ENCODE assay signal across 16 cellular contexts in the genomic region with DNA sequence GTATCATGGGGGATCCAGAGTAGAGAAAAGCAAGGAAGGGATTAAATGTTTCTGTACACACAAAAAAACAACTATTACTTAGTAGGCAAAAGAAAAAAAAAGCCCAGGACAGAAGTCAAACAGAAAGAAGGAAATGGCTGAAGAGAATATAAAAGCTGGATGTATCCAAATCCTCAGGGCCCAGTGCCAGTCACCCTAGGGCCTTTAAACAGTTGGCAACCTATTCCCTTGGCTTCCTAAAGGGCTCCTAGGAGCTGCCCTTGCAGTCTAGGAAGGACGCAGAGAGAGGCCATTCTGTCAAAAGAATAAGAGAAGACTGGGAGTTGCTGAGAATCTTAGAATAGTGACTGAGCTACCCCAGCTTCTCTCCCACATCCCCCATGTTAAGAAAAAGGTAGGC. TPM values are rescaled to one million over a fixed set of nuclear protein-coding genes. Genes with fewer than 3 reads are reported as not detected.
DNase-seq lines count a peak whose midpoint lies in the region; ATAC-seq and TF ChIP-seq lines count a peak whose summit lies in the region.
"Had no signal": no experiment of that assay in that cellular context is flagged by ENCODE, and none has a peak within 500 bp of the region (broad histone marks: within the 10 kb centered on the region; RNA-seq: fewer than 3 reads in every experiment).

No MANE protein-coding gene starts in this region.

- POLR2A ChIA-PET in activated CD4-positive, alpha-beta memory T cell treated with anti-CD3 and anti-CD28 coated beads, Interleukin-2, amount 10 ng/mL, durations not matched to agents 7 days and 5 days (lab: Charles Lee): interaction anchor here (3.3 kb wide), 1 partner anchor 9 kb away, joined by 16 read pairs; no protein-coding TSS in a partner anchor
- POLR2A ChIA-PET in activated CD4-positive, alpha-beta memory T cell treated with anti-CD3 and anti-CD28 coated beads for 36 hours (lab: Charles Lee): interaction anchor here (0.7 kb wide), 1 partner anchor 9 kb away, joined by 3 read pairs; no protein-coding TSS in a partner anchor
- POLR2A ChIA-PET in activated CD8-positive, alpha-beta T cell treated with anti-CD3 and anti-CD28 coated beads for 36 hours (lab: Charles Lee): interaction anchor here (1.2 kb wide), 1 partner anchor 8 kb away, joined by 4 read pairs; no protein-coding TSS in a partner anchor

- no peaks in the 10 kb centered on the region for H3K9me3 ChIP-seq in spleen
- H3K9me3 ChIP-seq: body of pancreas, HAP-1, neutrophil had no signal

- TF ChIP-seq CTCF in activated CD8-positive, alpha-beta T cell treated with anti-CD3 and anti-CD28 coated beads for 36 hours (IDR thresholded peaks at IDR 0.05): no peak
- no peak for TF ChIP-seq CTCF in spleen (IDR thresholded peaks at IDR 0.05 in 8 of 11, conservative IDR thresholded peaks at IDR 0.05 in 3 of 11)

- CTCF ChIA-PET in activated CD4-positive, alpha-beta memory T cell treated with anti-CD3 and anti-CD28 coated beads, Interleukin-2, amount 10 ng/mL, durations not matched to agents 7 days and 5 days (lab: Charles Lee): no interaction called here
- CTCF ChIA-PET in activated CD4-positive, alpha-beta memory T cell treated with anti-CD3 and anti-CD28 coated beads for 36 hours (lab: Charles Lee): no interaction called here
- CTCF ChIA-PET in activated CD8-positive, alpha-beta T cell treated with anti-CD3 and anti-CD28 coated beads for 36 hours (lab: Charles Lee): no interaction called here

- peaks cover 70% of the 10 kb centered on the region for H3K36me3 Mint-ChIP-seq in activated CD4-positive, alpha-beta memory T cell treated with anti-CD3 and anti-CD28 coated beads, Interleukin-2, amount 10 ng/mL, durations not matched to agents 7 days and 5 days (ENCODE audit: low read depth)
- H3K36me3 Mint-ChIP-seq in activated CD4-positive, alpha-beta memory T cell treated with anti-CD3 and anti-CD28 coated beads for 36 hours: peaks cover 27% of the 10 kb centered on the region
- H3K36me3 Mint-ChIP-seq in activated CD8-positive, alpha-beta T cell treated with anti-CD3 and anti-CD28 coated beads for 36 hours (ENCODE audit: low read depth): peaks cover 32% of the 10 kb centered on the region
- peaks cover 15 to 41% (median 23%) of the 10 kb centered on the region in 3 donors for H3K36me3 Mint-ChIP-seq in immature natural killer cell

- no peak overlapping the region for H3K4me3 ChIP-seq in spleen
- H3K4me3 ChIP-seq: body of pancreas, HAP-1 had no signal

- H3K4me3 Mint-ChIP-seq in activated CD4-positive, alpha-beta memory T cell treated with anti-CD3 and anti-CD28 coated beads, Interleukin-2, amount 10 ng/mL, durations not matched to agents 7 days and 5 days: no peak overlapping the region
- H3K4me3 Mint-ChIP-seq in activated CD4-positive, alpha-beta memory T cell treated with anti-CD3 and anti-CD28 coated beads for 36 hours: no peak overlapping the region
- H3K4me3 Mint-ChIP-seq in activated CD8-positive, alpha-beta T cell treated with anti-CD3 and anti-CD28 coated beads for 36 hours: no peak overlapping the region
- no peak overlapping the region for H3K4me3 Mint-ChIP-seq in immature natural killer cell

- peaks cover 5 to 77% (median 64%) of the 10 kb centered on the region in 6 donors for H3K36me3 ChIP-seq in spleen

- H3K27ac ChIP-seq in spleen: peak overlapping the region in 5 of 8 donors; percentile 6 to 54 (median 27)
- H3K27ac ChIP-seq: neutrophil had no signal

- peaks cover 19 to 66% (median 41%) of the 10 kb centered on the region in 6 donors for H3K4me1 ChIP-seq in spleen

- H3K27me3 ChIP-seq in spleen (replicated peaks in 1 of 7): no peaks in the 10 kb centered on the region
- H3K27me3 ChIP-seq: body of pancreas, neutrophil had no signal

- intact Hi-C loops in activated CD4-positive, alpha-beta memory T cell treated with anti-CD3 and anti-CD28 coated beads for 36 hours (cut with micrococcal nuclease): no loop called here
- intact Hi-C loops in activated CD8-positive, alpha-beta T cell treated with anti-CD3 and anti-CD28 coated beads for 36 hours (cut with micrococcal nuclease): no loop called here
- intact Hi-C loops in spleen (cut with DNase I; ENCODE audit: low total_unique reads): no loop called here

- no peaks in the 10 kb centered on the region for H3K9me3 Mint-ChIP-seq in activated CD4-positive, alpha-beta memory T cell treated with anti-CD3 and anti-CD28 coated beads, Interleukin-2, amount 10 ng/mL, durations not matched to agents 7 days and 5 days
- H3K9me3 Mint-ChIP-seq in activated CD4-positive, alpha-beta memory T cell treated with anti-CD3 and anti-CD28 coated beads for 36 hours: no peaks in the 10 kb centered on the region
- no peaks in the 10 kb centered on the region for H3K9me3 Mint-ChIP-seq in activated CD8-positive, alpha-beta T cell treated with anti-CD3 and anti-CD28 coated beads for 36 hours
- H3K9me3 Mint-ChIP-seq in immature natural killer cell: no peaks in the 10 kb centered on the region
- H3K9me3 Mint-ChIP-seq: CD8-positive, alpha-beta memory T cell had no signal

- ATAC-seq in activated CD8-positive, alpha-beta T cell treated with anti-CD3 and anti-CD28 coated beads for 36 hours: no peak
- ATAC-seq: body of pancreas had no signal

- no peak for TF ChIP-seq POLR2A in spleen (IDR thresholded peaks at IDR 0.05)

- no peak for DNase-seq in activated CD4-positive, alpha-beta memory T cell treated with anti-CD3 and anti-CD28 coated beads, Interleukin-2, amount 10 ng/mL, durations not matched to agents 7 days and 5 days
- no peak for DNase-seq in activated CD4-positive, alpha-beta memory T cell treated with anti-CD3 and anti-CD28 coated beads for 36 hours
- DNase-seq in activated CD8-positive, alpha-beta T cell treated with anti-CD3 and anti-CD28 coated beads for 36 hours: no peak
- DNase-seq in immature natural killer cell (no peak), spleen (peak; percentile 1), NCI-H2227 (lab: John Stamatoyannopoulos, UW; ENCODE audit: unreplicated experiment) (no peak), cerebellum (ENCODE audit: low spot score) (no peak), midbrain (lab: John Stamatoyannopoulos, UW) (no peak)
- DNase-seq: activated CD4-positive, alpha-beta T cell treated with anti-CD3 and anti-CD28 coated beads for 4 hours; CD8-positive, alpha-beta memory T cell; effector CD4-positive, alpha-beta T cell; stimulated activated CD4-positive, alpha-beta T cell treated with anti-CD3 and anti-CD28 coated beads, Interleukin-12 subunit alpha, Interleukin-12 subunit beta, amount 100 ng/mL, for 4 hours; T-helper 9 cell had no signal

- H3K27ac Mint-ChIP-seq in activated CD4-positive, alpha-beta memory T cell treated with anti-CD3 and anti-CD28 coated beads, Interleukin-2, amount 10 ng/mL, durations not matched to agents 7 days and 5 days: peak overlapping the region; percentile 29
- no peak overlapping the region for H3K27ac Mint-ChIP-seq in activated CD4-positive, alpha-beta memory T cell treated with anti-CD3 and anti-CD28 coated beads for 36 hours
- peak overlapping the region; percentile 51 for H3K27ac Mint-ChIP-seq in activated CD8-positive, alpha-beta T cell treated with anti-CD3 and anti-CD28 coated beads for 36 hours
- H3K27ac Mint-ChIP-seq in immature natural killer cell: peak overlapping the region in 4 of 6 donors; percentile 8 to 64 (median 34)

- H3K4me1 Mint-ChIP-seq in activated CD4-positive, alpha-beta memory T cell treated with anti-CD3 and anti-CD28 coated beads, Interleukin-2, amount 10 ng/mL, durations not matched to agents 7 days and 5 days: peaks cover 51% of the 10 kb centered on the region
- H3K4me1 Mint-ChIP-seq in activated CD4-positive, alpha-beta memory T cell treated with anti-CD3 and anti-CD28 coated beads for 36 hours (ENCODE audit: low read depth): peaks cover 35% of the 10 kb centered on the region
- peaks cover 34% of the 10 kb centered on the region for H3K4me1 Mint-ChIP-seq in activated CD8-positive, alpha-beta T cell treated with anti-CD3 and anti-CD28 coated beads for 36 hours (ENCODE audit: low read depth)
- H3K4me1 Mint-ChIP-seq in immature natural killer cell: peaks cover 40 to 51% of the 10 kb centered on the region in 2 donors

- 54 to 100% (median 87%) methylated on average over 1 of the region's 1 CpG for WGBS in spleen, 5 donors

- no peaks in the 10 kb centered on the region for H3K27me3 Mint-ChIP-seq in activated CD4-positive, alpha-beta memory T cell treated with anti-CD3 and anti-CD28 coated beads, Interleukin-2, amount 10 ng/mL, durations not matched to agents 7 days and 5 days
- no peaks in the 10 kb centered on the region for H3K27me3 Mint-ChIP-seq in activated CD4-positive, alpha-beta memory T cell treated with anti-CD3 and anti-CD28 coated beads for 36 hours
- H3K27me3 Mint-ChIP-seq in activated CD8-positive, alpha-beta T cell treated with anti-CD3 and anti-CD28 coated beads for 36 hours: no peaks in the 10 kb centered on the region
- peaks cover 0 to 1% (median 0%) of the 10 kb centered on the region in 3 donors for H3K27me3 Mint-ChIP-seq in immature natural killer cell (ENCODE audit: low read depth in 3 of 3)

RNA-seq across cellular contexts. Expression of a gene that starts 5.0 kb away (rescaled TPM):
- 10 to 100 TPM; 55.0 to 56.7 TPM for total RNA-seq in activated CD4-positive, alpha-beta memory T cell treated with anti-CD3 and anti-CD28 coated beads, Interleukin-2, amount 10 ng/mL, durations not matched to agents 7 days and 5 days
- total RNA-seq in activated CD4-positive, alpha-beta memory T cell treated with anti-CD3 and anti-CD28 coated beads for 36 hours: 10 to 100 TPM; 46.3 to 50.9 TPM
- 10 to 100 TPM; 39.9 to 40.8 TPM for total RNA-seq in activated CD8-positive, alpha-beta T cell treated with anti-CD3 and anti-CD28 coated beads for 36 hours
- polyA plus RNA-seq in immature natural killer cell (10 to 100 TPM; 38.7 to 68.0 (median 49.6) TPM), spleen (10 to 100 TPM; 21.0 to 41.3 (median 31.8) TPM)
- total RNA-seq in spleen (10 to 100 TPM; 29.2 to 52.8 (median 35.6) TPM), cerebellum (16.8 TPM)

RNA-seq across cellular contexts. Expression of a gene that starts 6.1 kb away (rescaled TPM):
- total RNA-seq in activated CD4-positive, alpha-beta memory T cell treated with anti-CD3 and anti-CD28 coated beads, Interleukin-2, amount 10 ng/mL, durations not matched to agents 7 days and 5 days: 10 to 100 TPM; 32.9 to 33.2 TPM
- 10 to 100 TPM; 27.0 to 30.7 TPM for total RNA-seq in activated CD4-positive, alpha-beta memory T cell treated with anti-CD3 and anti-CD28 coated beads for 36 hours
- total RNA-seq in activated CD8-positive, alpha-beta T cell treated with anti-CD3 and anti-CD28 coated beads for 36 hours: 10 to 100 TPM; 24.4 to 24.9 TPM
- 10 to 100 TPM; 18.2 to 30.1 (median 21.9) TPM for polyA plus RNA-seq in immature natural killer cell
- 10 to 100 TPM; 25.5 to 41.3 (median 35.6) TPM for total RNA-seq in spleen
- polyA plus RNA-seq in spleen: 10 to 100 TPM; 33.5 to 74.7 (median 44.5) TPM
- 25.5 TPM for total RNA-seq in cerebellum

RNA-seq across cellular contexts. Expression of a gene that starts 13.0 kb away (rescaled TPM):
- 10 to 100 TPM; 32.5 to 34.8 TPM for total RNA-seq in activated CD4-positive, alpha-beta memory T cell treated with anti-CD3 and anti-CD28 coated beads, Interleukin-2, amount 10 ng/mL, durations not matched to agents 7 days and 5 days
- total RNA-seq in activated CD4-positive, alpha-beta memory T cell treated with anti-CD3 and anti-CD28 coated beads for 36 hours: 10 to 100 TPM; 25.4 to 28.6 TPM
- 10 to 100 TPM; 24.4 to 26.7 TPM for total RNA-seq in activated CD8-positive, alpha-beta T cell treated with anti-CD3 and anti-CD28 coated beads for 36 hours
- 10 to 100 TPM in 2 of 3 donors, 1 to 10 TPM in 1; 9.0 to 25.5 (median 14.7) TPM for polyA plus RNA-seq in immature natural killer cell
- 10 to 100 TPM; 25.3 to 33.0 (median 29.4) TPM for total RNA-seq in spleen
- polyA plus RNA-seq in spleen: 10 to 100 TPM; 17.9 to 26.1 (median 24.4) TPM
- total RNA-seq in cerebellum: 15.5 TPM

RNA-seq across cellular contexts. Expression of a gene that starts 18.6 kb away (rescaled TPM):
- 100 to 1,000 TPM; 103 to 113 TPM for total RNA-seq in activated CD4-positive, alpha-beta memory T cell treated with anti-CD3 and anti-CD28 coated beads, Interleukin-2, amount 10 ng/mL, durations not matched to agents 7 days and 5 days
- 10 to 100 TPM; 87.7 to 91.0 TPM for total RNA-seq in activated CD4-positive, alpha-beta memory T cell treated with anti-CD3 and anti-CD28 coated beads for 36 hours
- total RNA-seq in activated CD8-positive, alpha-beta T cell treated with anti-CD3 and anti-CD28 coated beads for 36 hours: 10 to 100 TPM; 81.2 to 84.1 TPM
- polyA plus RNA-seq in immature natural killer cell (100 to 1,000 TPM; 174 to 219 (median 186) TPM), spleen (100 to 1,000 TPM; 114 to 130 (median 119) TPM)
- total RNA-seq in spleen (10 to 100 TPM; 62.8 to 76.3 (median 71.2) TPM), cerebellum (55.3 TPM)

RNA-seq across cellular contexts. Expression of a gene that starts 26.5 kb away (rescaled TPM):
- total RNA-seq in activated CD4-positive, alpha-beta memory T cell treated with anti-CD3 and anti-CD28 coated beads, Interleukin-2, amount 10 ng/mL, durations not matched to agents 7 days and 5 days: 1 to 10 TPM in 1 of 2 experiments, under 1 TPM in 1; 0.83 to 1.2 TPM
- 1 to 10 TPM; 2.3 to 3.0 TPM for total RNA-seq in activated CD4-positive, alpha-beta memory T cell treated with anti-CD3 and anti-CD28 coated beads for 36 hours
- 1 to 10 TPM; 1.1 to 1.8 TPM for total RNA-seq in activated CD8-positive, alpha-beta T cell treated with anti-CD3 and anti-CD28 coated beads for 36 hours
- polyA plus RNA-seq in immature natural killer cell: under 1 TPM in 2 of 3 donors, not detected in 1; 0.10 to 0.29 TPM
- total RNA-seq in spleen: 10 to 100 TPM in 4 of 7 donors, 1 to 10 TPM in 3; 1.1 to 37.8 (median 11.0) TPM
- 1 to 10 TPM in 1 of 3 donors, under 1 TPM in 2; 0.26 to 1.2 (median 0.91) TPM for polyA plus RNA-seq in spleen
- total RNA-seq in cerebellum: 2.0 TPM
